Comparison of ENCODE assay signal across 1 cellular context in the genomic region with DNA sequence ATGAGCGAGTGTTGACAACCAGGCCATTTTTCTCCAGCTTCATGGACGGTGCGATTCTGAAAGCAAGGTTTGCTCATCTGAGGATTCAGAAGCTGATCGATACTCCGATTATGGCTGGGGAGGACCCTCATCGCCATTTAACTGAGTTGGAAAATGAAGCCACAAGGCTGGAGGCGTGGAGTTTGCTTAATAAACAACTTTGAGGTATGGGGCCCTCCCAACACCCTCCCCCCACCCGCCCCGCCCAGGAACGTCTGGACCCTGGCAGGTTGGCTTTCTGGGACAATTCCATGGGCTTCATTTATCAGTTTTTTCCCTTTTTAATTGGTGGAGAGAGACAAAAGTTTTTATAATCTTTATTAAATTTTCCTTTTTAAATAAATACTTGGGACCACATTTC.
TF ChIP-seq lines count a peak whose summit lies in the region.

No MANE protein-coding gene starts in this region.

TF ChIP-seq in K562, 482 proteins besides CTCF, POLR2A, EP300 and RAD21 (continued from another document):
- TF ChIP-seq, protein P1, sequence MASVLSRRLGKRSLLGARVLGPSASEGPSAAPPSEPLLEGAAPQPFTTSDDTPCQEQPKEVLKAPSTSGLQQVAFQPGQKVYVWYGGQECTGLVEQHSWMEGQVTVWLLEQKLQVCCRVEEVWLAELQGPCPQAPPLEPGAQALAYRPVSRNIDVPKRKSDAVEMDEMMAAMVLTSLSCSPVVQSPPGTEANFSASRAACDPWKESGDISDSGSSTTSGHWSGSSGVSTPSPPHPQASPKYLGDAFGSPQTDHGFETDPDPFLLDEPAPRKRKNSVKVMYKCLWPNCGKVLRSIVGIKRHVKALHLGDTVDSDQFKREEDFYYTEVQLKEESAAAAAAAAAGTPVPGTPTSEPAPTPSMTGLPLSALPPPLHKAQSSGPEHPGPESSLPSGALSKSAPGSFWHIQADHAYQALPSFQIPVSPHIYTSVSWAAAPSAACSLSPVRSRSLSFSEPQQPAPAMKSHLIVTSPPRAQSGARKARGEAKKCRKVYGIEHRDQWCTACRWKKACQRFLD (CRISPR knock-in tag; IDR thresholded peaks at IDR 0.05) = no peak
- TF ChIP-seq PYGO2 (tag; IDR thresholded peaks at IDR 0.05) = no peak
- TF ChIP-seq HLTF (IDR thresholded peaks at IDR 0.05) = no peak
- no peak for TF ChIP-seq NUFIP1 (IDR thresholded peaks at IDR 0.05; ENCODE audit: partially characterized antibody)
- no peak for TF ChIP-seq YBX1 (IDR thresholded peaks at IDR 0.05)
